ENCODE assay signal across 2 cellular contexts in the genomic region with DNA sequence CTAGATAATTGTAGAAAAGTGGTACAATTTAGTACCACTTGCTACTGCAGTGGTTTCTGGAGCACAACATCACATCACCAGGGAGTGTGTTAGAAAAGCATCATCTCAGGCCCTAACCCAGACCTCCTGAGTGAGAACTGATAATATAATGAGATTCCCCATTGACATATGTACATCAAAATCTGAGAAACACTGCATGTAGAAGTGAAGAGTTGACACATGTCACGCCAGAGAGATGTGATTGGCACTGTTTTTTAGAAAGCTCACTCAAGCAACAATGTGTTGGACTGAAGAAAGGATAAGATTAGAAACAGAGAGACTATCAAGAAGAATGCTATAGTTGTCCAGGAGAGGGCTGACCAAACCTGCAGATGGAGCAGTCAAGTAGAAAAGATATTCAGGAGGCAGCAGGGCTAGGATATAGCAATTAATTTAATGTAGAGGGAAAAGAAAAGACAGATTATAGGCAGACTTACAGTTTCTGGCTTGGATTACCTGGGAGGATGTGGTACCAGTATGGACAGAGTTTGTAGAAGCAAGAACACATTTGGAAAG.
TF ChIP-seq lines count a peak whose summit lies in the region.

No MANE protein-coding gene starts in this region.

TF ChIP-seq in liver, 16 proteins besides CTCF, POLR2A, EP300 and RAD21 (continued from another document):
- TF ChIP-seq EGR1 (IDR thresholded peaks at IDR 0.05; ENCODE audit: low read depth in 2 of 2) (no peak), SP1 (IDR thresholded peaks at IDR 0.05) (no peak), HNF4A (conservative IDR thresholded peaks at IDR 0.05) (no peak), JUND (IDR thresholded peaks at IDR 0.05) (no peak), YY1 (IDR thresholded peaks at IDR 0.05) (no peak), RXRA (IDR thresholded peaks at IDR 0.05) (no peak), NR2F2 (IDR thresholded peaks at IDR 0.05) (no peak), GABPA (IDR thresholded peaks at IDR 0.05 in 1 of 2, conservative IDR thresholded peaks at IDR 0.05 in 1 of 2) (no peak), FOXA1 (IDR thresholded peaks at IDR 0.05) (no peak), HNF4G (IDR thresholded peaks at IDR 0.05) (no peak), FOXA2 (IDR thresholded peaks at IDR 0.05) (no peak)
- TF ChIP-seq, protein P1, sequence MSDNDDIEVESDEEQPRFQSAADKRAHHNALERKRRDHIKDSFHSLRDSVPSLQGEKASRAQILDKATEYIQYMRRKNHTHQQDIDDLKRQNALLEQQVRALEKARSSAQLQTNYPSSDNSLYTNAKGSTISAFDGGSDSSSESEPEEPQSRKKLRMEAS (IDR thresholded peaks at IDR 0.05): no peak
- TF ChIP-seq, protein P2, sequence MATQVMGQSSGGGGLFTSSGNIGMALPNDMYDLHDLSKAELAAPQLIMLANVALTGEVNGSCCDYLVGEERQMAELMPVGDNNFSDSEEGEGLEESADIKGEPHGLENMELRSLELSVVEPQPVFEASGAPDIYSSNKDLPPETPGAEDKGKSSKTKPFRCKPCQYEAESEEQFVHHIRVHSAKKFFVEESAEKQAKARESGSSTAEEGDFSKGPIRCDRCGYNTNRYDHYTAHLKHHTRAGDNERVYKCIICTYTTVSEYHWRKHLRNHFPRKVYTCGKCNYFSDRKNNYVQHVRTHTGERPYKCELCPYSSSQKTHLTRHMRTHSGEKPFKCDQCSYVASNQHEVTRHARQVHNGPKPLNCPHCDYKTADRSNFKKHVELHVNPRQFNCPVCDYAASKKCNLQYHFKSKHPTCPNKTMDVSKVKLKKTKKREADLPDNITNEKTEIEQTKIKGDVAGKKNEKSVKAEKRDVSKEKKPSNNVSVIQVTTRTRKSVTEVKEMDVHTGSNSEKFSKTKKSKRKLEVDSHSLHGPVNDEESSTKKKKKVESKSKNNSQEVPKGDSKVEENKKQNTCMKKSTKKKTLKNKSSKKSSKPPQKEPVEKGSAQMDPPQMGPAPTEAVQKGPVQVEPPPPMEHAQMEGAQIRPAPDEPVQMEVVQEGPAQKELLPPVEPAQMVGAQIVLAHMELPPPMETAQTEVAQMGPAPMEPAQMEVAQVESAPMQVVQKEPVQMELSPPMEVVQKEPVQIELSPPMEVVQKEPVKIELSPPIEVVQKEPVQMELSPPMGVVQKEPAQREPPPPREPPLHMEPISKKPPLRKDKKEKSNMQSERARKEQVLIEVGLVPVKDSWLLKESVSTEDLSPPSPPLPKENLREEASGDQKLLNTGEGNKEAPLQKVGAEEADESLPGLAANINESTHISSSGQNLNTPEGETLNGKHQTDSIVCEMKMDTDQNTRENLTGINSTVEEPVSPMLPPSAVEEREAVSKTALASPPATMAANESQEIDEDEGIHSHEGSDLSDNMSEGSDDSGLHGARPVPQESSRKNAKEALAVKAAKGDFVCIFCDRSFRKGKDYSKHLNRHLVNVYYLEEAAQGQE (IDR thresholded peaks at IDR 0.05): no peak
- TF ChIP-seq, protein P3, sequence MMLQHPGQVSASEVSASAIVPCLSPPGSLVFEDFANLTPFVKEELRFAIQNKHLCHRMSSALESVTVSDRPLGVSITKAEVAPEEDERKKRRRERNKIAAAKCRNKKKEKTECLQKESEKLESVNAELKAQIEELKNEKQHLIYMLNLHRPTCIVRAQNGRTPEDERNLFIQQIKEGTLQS (IDR thresholded peaks at IDR 0.05): no peak
- TF ChIP-seq, protein P4, sequence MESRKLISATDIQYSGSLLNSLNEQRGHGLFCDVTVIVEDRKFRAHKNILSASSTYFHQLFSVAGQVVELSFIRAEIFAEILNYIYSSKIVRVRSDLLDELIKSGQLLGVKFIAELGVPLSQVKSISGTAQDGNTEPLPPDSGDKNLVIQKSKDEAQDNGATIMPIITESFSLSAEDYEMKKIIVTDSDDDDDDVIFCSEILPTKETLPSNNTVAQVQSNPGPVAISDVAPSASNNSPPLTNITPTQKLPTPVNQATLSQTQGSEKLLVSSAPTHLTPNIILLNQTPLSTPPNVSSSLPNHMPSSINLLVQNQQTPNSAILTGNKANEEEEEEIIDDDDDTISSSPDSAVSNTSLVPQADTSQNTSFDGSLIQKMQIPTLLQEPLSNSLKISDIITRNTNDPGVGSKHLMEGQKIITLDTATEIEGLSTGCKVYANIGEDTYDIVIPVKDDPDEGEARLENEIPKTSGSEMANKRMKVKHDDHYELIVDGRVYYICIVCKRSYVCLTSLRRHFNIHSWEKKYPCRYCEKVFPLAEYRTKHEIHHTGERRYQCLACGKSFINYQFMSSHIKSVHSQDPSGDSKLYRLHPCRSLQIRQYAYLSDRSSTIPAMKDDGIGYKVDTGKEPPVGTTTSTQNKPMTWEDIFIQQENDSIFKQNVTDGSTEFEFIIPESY (IDR thresholded peaks at IDR 0.05): no peak

TF ChIP-seq in HepG2, 621 proteins besides CTCF, POLR2A, EP300 and RAD21 (continued from another document):
- TF ChIP-seq SOX13 (IDR thresholded peaks at IDR 0.05) (no peak), SOX13 (CRISPR knock-in tag; conservative IDR thresholded peaks at IDR 0.05 in 1 of 2, IDR thresholded peaks at IDR 0.05 in 1 of 2) (no peak), MIER3 (CRISPR knock-in tag; IDR thresholded peaks at IDR 0.05; ENCODE audit: borderline replicate concordance) (no peak), FOXA1 (IDR thresholded peaks at IDR 0.05) (no peak), FOXA1 (CRISPR knock-in tag; IDR thresholded peaks at IDR 0.05) (no peak), MXD4 (CRISPR knock-in tag; IDR thresholded peaks at IDR 0.05) (no peak)
